In genomic region chr2:222707689-222708273, GRCh38 we compare ENCODE assay signal across 8 cellular contexts. TPM values are rescaled to one million over a fixed set of nuclear protein-coding genes. Genes with fewer than 3 reads are reported as not detected.
A peak's percentile ranks its signal among the peaks of the same experiment; 100 is the strongest.
DNase-seq lines count a peak whose midpoint lies in the region; TF ChIP-seq lines count a peak whose summit lies in the region.

No MANE protein-coding gene starts in this region.

- no peaks in the 10 kb centered on the region for H3K9me3 ChIP-seq in skeletal muscle satellite cell (replicated peaks; ENCODE audit: low read length)

- peak overlapping the region; percentile 22 for H3K9ac ChIP-seq in skeletal muscle satellite cell (ENCODE audit: low read depth, low read length)

- H3K36me3 ChIP-seq in skeletal muscle satellite cell (ENCODE audit: insufficient read depth, low read length) = no peaks in the 10 kb centered on the region

- H3K4me2 ChIP-seq in skeletal muscle satellite cell (ENCODE audit: low read length) = peak overlapping the region; percentile 75

- DNase-seq in NOMO-1 (lab: John Stamatoyannopoulos, UW; ENCODE audit: unreplicated experiment in 2 of 2) (peak; percentile 19 to 65), NOMO-1 treated with dmso at 0.1 percent for 144 hours (lab: John Stamatoyannopoulos, UW; ENCODE audit: unreplicated experiment) (no peak), HT1080 (ENCODE audit: low read depth) (peak; percentile 90), cardiac fibroblast (ENCODE audit: low read depth in 2 of 2) (peak; percentile 29 to 72), Kasumi-1 (lab: John Stamatoyannopoulos, UW) (no peak), cerebellar nuclear complex (lab: John Stamatoyannopoulos, UW) (no peak)
- DNase-seq in effector CD4-positive, alpha-beta T cell = no peak

- peaks cover 44% of the 10 kb centered on the region for H3K4me1 ChIP-seq in skeletal muscle satellite cell (ENCODE audit: control insufficient read depth, insufficient read depth, low read length)

- H3K27me3 ChIP-seq in skeletal muscle satellite cell (ENCODE audit: control insufficient read depth, insufficient read depth, low read length) = no peaks in the 10 kb centered on the region

- H3K4me3 ChIP-seq in cardiac fibroblast (replicated peaks in 1 of 2; ENCODE audit: low read depth in 2 of 2, low read length in 2 of 2) (no peak overlapping the region), skeletal muscle satellite cell (ENCODE audit: low read length) (no peak overlapping the region)

- TF ChIP-seq CTCF in cardiac fibroblast (IDR thresholded peaks at IDR 0.05; ENCODE audit: low read depth, low read length) = no peak

RNA-seq across cellular contexts. Expression of gene MOGAT1, which starts 36.3 kb away (rescaled TPM):
- not detected in 2 replicates for total RNA-seq in HT1080 (2014; rRNA removed; shearing (Covaris generic))
- not detected in 2 replicates for polyA plus RNA-seq in HT1080 (2015; cell fraction: cytosol; rRNA removed)
- not detected in 2 replicates for polyA plus RNA-seq in HT1080 (2015; cell fraction: nucleus; rRNA removed)
- total RNA-seq in skeletal muscle satellite cell (2012; rRNA removed) = not detected in 2 replicates

RNA-seq across cellular contexts. Expression of gene FARSB, which starts 51.9 kb away (rescaled TPM):
- total RNA-seq in HT1080 (2014; rRNA removed; shearing (Covaris generic)) = 38.5 and 50.9 TPM in 2 replicates
- polyA plus RNA-seq in HT1080 (2015; cell fraction: cytosol; rRNA removed) = 62.6 and 69.5 TPM in 2 replicates
- polyA plus RNA-seq in HT1080 (2015; cell fraction: nucleus; rRNA removed) = 82.3 and 88.6 TPM in 2 replicates
- total RNA-seq in skeletal muscle satellite cell (2012; rRNA removed) = 41.8 and 45.4 TPM in 2 replicates

Comparison
In these comparisons a context has a peak if more than half of its experiments do, and no peak if none do; other contexts are left out.
1. DNase-seq: peak in NOMO-1 (2 of 2), HT1080 (single experiment) and cardiac fibroblast (2 of 2); none in NOMO-1 treated with dmso at 0.1 percent for 144 hours (single experiment), effector CD4-positive, alpha-beta T cell (single experiment), Kasumi-1 (0 of 2) and cerebellar nuclear complex (0 of 2).